Comparison of ENCODE assay signal across 14 cellular contexts in the genomic region with DNA sequence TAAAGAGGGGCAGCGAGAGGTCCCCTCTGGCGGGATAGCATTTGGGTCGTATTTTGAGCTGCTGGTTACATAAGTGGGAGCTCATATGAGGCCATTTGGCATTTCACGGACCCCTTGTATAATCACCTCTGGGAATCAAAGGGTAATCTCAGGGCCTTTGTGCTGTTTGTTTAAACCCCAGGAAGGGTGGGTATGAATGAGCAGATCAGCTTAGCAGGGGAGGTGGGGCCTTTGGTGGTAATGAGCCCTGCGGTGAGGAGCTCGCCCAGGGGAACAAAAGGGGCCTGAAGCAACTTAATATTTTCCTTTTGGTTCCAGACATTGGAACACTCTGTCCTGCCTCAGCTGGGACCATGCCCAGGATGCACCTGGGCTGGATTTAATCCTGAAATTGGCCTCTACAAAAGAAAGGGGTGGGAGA. TPM values are rescaled to one million over a fixed set of nuclear protein-coding genes. Genes with fewer than 3 reads are reported as not detected.
DNase-seq lines count a peak whose midpoint lies in the region; ATAC-seq and TF ChIP-seq lines count a peak whose summit lies in the region.
"Had no signal": no experiment of that assay in that cellular context is flagged by ENCODE, and none has a peak within 500 bp of the region (broad histone marks: within the 10 kb centered on the region; RNA-seq: fewer than 3 reads in every experiment).

No MANE protein-coding gene starts in this region.

- no peak overlapping the region for H4K91ac ChIP-seq in H9 (ENCODE audit: insufficient read length, low read depth, low read length)

- no peak overlapping the region for H4K5ac ChIP-seq in H9 (ENCODE audit: insufficient read length, low read depth, low read length)

- H3K18ac ChIP-seq in H9 (ENCODE audit: insufficient read length, low read depth, low read length) = no peak overlapping the region

- H3K36me3 Mint-ChIP-seq in H9 (ENCODE audit: insufficient read depth in 1 of 3, low read depth in 3 of 3) = peaks cover 46 to 50% (median 48%) of the 10 kb centered on the region in 3 experiments
- H3K36me3 Mint-ChIP-seq in naive thymus-derived CD4-positive, alpha-beta T cell = peaks cover 0 to 1% (median 0%) of the 10 kb centered on the region in 5 donors
- H3K36me3 Mint-ChIP-seq: T-cell had no signal

- H3K23me2 ChIP-seq in H9 (ENCODE audit: insufficient read length, low read depth, low read length, poor library complexity, severe bottlenecking) = no peaks in the 10 kb centered on the region

- no peaks in the 10 kb centered on the region for H3K9me3 ChIP-seq in H9 (ENCODE audit: control insufficient read depth, low read depth, low read length)
- H3K9me3 ChIP-seq in PC-9 (ENCODE audit: insufficient read depth, low read depth) = no peaks in the 10 kb centered on the region
- no peaks in the 10 kb centered on the region for H3K9me3 ChIP-seq in stomach
- H3K9me3 ChIP-seq in naive thymus-derived CD4-positive, alpha-beta T cell (ENCODE audit: control insufficient read depth in 2 of 3, low read length in 3 of 3) = no peaks in the 10 kb centered on the region
- H3K9me3 ChIP-seq: MG63, right lobe of liver had no signal

- H4K20me1 ChIP-seq in H9 (ENCODE audit: control insufficient read depth, insufficient read depth, insufficient read length) (no peaks in the 10 kb centered on the region), PC-9 (ENCODE audit: insufficient read depth) (peaks cover 83% of the 10 kb centered on the region)

- BruUV-seq in PC-9 (replicated peaks; lab: Mats Ljungman, UMichigan) = no TSS peak

- CTCF ChIA-PET in PC-9 (lab: Charles Lee) = interaction anchor here (0.5 to 1.5 kb wide), 2 partner anchors 59 to 72 kb away, joined by 3 to 4 read pairs; no protein-coding TSS in a partner anchor
- CTCF ChIA-PET in naive thymus-derived CD4-positive, alpha-beta T cell (lab: Charles Lee) = no interaction called here

- H2BK120ac ChIP-seq in H9 (ENCODE audit: low read depth, low read length, poor library complexity, severe bottlenecking) = no peak overlapping the region

- H3K27me3 ChIP-seq in H9 (ENCODE audit: insufficient read depth, low read length) (no peaks in the 10 kb centered on the region), PC-9 (ENCODE audit: insufficient read depth, low read depth) (no peaks in the 10 kb centered on the region), stomach (no peaks in the 10 kb centered on the region)
- H3K27me3 ChIP-seq in naive thymus-derived CD4-positive, alpha-beta T cell (ENCODE audit: control insufficient read depth in 2 of 2, insufficient read depth in 2 of 2, low read length in 2 of 2) = no peaks in the 10 kb centered on the region
- H3K27me3 ChIP-seq: MG63, right lobe of liver had no signal

- H2BK15ac ChIP-seq in H9 (ENCODE audit: low read depth, low read length) = no peak overlapping the region

- H3K23ac ChIP-seq in H9 (ENCODE audit: insufficient read length, low read depth, low read length) = no peak overlapping the region

- no peak for TF ChIP-seq POLR2A in stomach (IDR thresholded peaks at IDR 0.05)

- peak overlapping the region; percentile 61 to 88 (median 74); a peak in 4 of 7 replicates for H3K27ac Mint-ChIP-seq in H9
- H3K27ac Mint-ChIP-seq in naive thymus-derived CD4-positive, alpha-beta T cell = no peak overlapping the region
- H3K27ac Mint-ChIP-seq: activated CD8-positive, alpha-beta T cell treated with anti-CD3 and anti-CD28 coated beads for 36 hours; T-cell had no signal

- H3K27ac ChIP-seq in H9 (ENCODE audit: insufficient read length, low read depth, low read length) (no peak overlapping the region), PC-9 (peak overlapping the region; percentile 72; the same call in 1 of the 2 replicates), stomach (peak overlapping the region in 1 of 5 donors; percentile 32)
- H3K27ac ChIP-seq in naive thymus-derived CD4-positive, alpha-beta T cell (ENCODE audit: low read depth, low read length) = no peak overlapping the region

- peaks cover 25 to 26% of the 10 kb centered on the region in 2 experiments for H3K9me3 Mint-ChIP-seq in H9
- peaks cover 0 to 2% (median 0%) of the 10 kb centered on the region in 11 donors for H3K9me3 Mint-ChIP-seq in naive thymus-derived CD4-positive, alpha-beta T cell
- H3K9me3 Mint-ChIP-seq: activated CD8-positive, alpha-beta T cell treated with anti-CD3 and anti-CD28 coated beads for 36 hours; T-cell had no signal

- H3K36me3 ChIP-seq in PC-9 (ENCODE audit: low read depth) (peaks cover 81% of the 10 kb centered on the region), stomach (peaks cover 4 to 28% (median 28%) of the 10 kb centered on the region in 4 donors)
- H3K36me3 ChIP-seq in naive thymus-derived CD4-positive, alpha-beta T cell (ENCODE audit: control insufficient read depth in 2 of 3, insufficient read depth in 3 of 3, low read length in 3 of 3) = no peaks in the 10 kb centered on the region

- no peak overlapping the region for H3K9ac ChIP-seq in H9 (ENCODE audit: extremely low read depth, insufficient read length, low read length)

- peaks cover 5% of the 10 kb centered on the region; the same call in 1 of the 2 replicates for H3K79me2 ChIP-seq in H9 (ENCODE audit: insufficient read depth, low read length)
- peaks cover 97% of the 10 kb centered on the region for H3K79me2 ChIP-seq in PC-9 (ENCODE audit: low read depth)

- no peak overlapping the region for H2BK5ac ChIP-seq in H9 (ENCODE audit: insufficient read length, low read length)

- no peak overlapping the region for H2BK12ac ChIP-seq in H9 (ENCODE audit: insufficient read length, low read depth, low read length)

- H3K4ac ChIP-seq in H9 (ENCODE audit: low read depth, low read length) = no peak overlapping the region

- no peak overlapping the region for H3K56ac ChIP-seq in H9 (ENCODE audit: insufficient read length, low read depth, low read length)

- H3T11ph ChIP-seq in H9 (ENCODE audit: low read length) = no peak overlapping the region

- intact Hi-C loops in PC-9 (cut with micrococcal nuclease; ENCODE audit: unreplicated experiment) = no loop called here
- intact Hi-C loops in stomach (cut with DNase I; ENCODE audit: low total_unique reads) = loop anchor here (5.0 kb wide), 1 partner anchor 46 kb away; no protein-coding TSS in a partner anchor
- intact Hi-C loops in naive thymus-derived CD4-positive, alpha-beta T cell (cut with micrococcal nuclease) = no loop called here

- TF ChIP-seq CTCF in H9 (conservative IDR thresholded peaks at IDR 0.05) (no peak), PC-9 (conservative IDR thresholded peaks at IDR 0.05) (no peak), stomach (IDR thresholded peaks at IDR 0.05) (no peak)

- H3K4me3 Mint-ChIP-seq in H9 = peak overlapping the region in 1 of 2 experiments; percentile 52; a peak in 1 of 5 replicates
- no peak overlapping the region for H3K4me3 Mint-ChIP-seq in naive thymus-derived CD4-positive, alpha-beta T cell
- H3K4me3 Mint-ChIP-seq: activated CD8-positive, alpha-beta T cell treated with anti-CD3 and anti-CD28 coated beads for 36 hours; T-cell had no signal

- no peak overlapping the region for H4K8ac ChIP-seq in H9 (replicated peaks; ENCODE audit: insufficient read length, low read depth, low read length)

- ATAC-seq in naive thymus-derived CD4-positive, alpha-beta T cell = no peak
- ATAC-seq: activated CD8-positive, alpha-beta T cell treated with anti-CD3 and anti-CD28 coated beads for 36 hours; T-cell had no signal

- H2AFZ ChIP-seq in H9 (ENCODE audit: low read length) (no peak overlapping the region), PC-9 (no peak overlapping the region)

- no peak overlapping the region for H3K14ac ChIP-seq in H9 (ENCODE audit: insufficient read depth, low read length)

- no CpG with 5 or more reads among the region's 6 CpGs for WGBS in H9 (ENCODE audit: extremely low coverage, insufficient read length, low lambda C conversion rate)
- WGBS in stomach, 5 donors = 65 to 82% (median 67%) methylated on average over 6 of the region's 6 CpGs

- TF ChIP-seq EP300 in stomach (IDR thresholded peaks at IDR 0.05) = no peak

- H2BK20ac ChIP-seq in H9 (ENCODE audit: low read depth, low read length, poor library complexity, severe bottlenecking) = no peak overlapping the region

- POLR2A ChIA-PET in PC-9 (lab: Charles Lee; ENCODE audit: unreplicated experiment) = interaction anchor here (0.6 kb wide), 1 partner anchor 69 kb away, joined by 3 read pairs; no protein-coding TSS in a partner anchor
- POLR2A ChIA-PET in naive thymus-derived CD4-positive, alpha-beta T cell (lab: Charles Lee) = no interaction called here

- DNase-seq in H9 (no peak), PC-9 (no peak), iPS-NIHi7 (ENCODE audit: extremely low spot score) (peak; percentile 28), stomach (peak; percentile 15), SHP77 (lab: John Stamatoyannopoulos, UW) (no peak), T-helper 9 cell (no peak)
- DNase-seq in naive thymus-derived CD4-positive, alpha-beta T cell = no peak
- DNase-seq: activated CD8-positive, alpha-beta T cell treated with anti-CD3 and anti-CD28 coated beads for 36 hours; activated naive CD4-positive, alpha-beta T cell treated with anti-CD3 and anti-CD28 coated beads, Interleukin-2, amount 50 U/mL, for 16 hours; dermis blood vessel endothelial cell; MG63; midbrain; T-cell had no signal

- no peak overlapping the region for H3K4me2 ChIP-seq in H9 (ENCODE audit: insufficient read depth, insufficient read length, low read length)
- H3K4me2 ChIP-seq in PC-9 = peak overlapping the region; percentile 98

- peaks cover 47 to 54% of the 10 kb centered on the region in 2 experiments for H3K4me1 Mint-ChIP-seq in H9
- H3K4me1 Mint-ChIP-seq in naive thymus-derived CD4-positive, alpha-beta T cell = peaks cover 0 to 4% (median under 1%) of the 10 kb centered on the region in 7 donors

- peaks cover 5% of the 10 kb centered on the region for H3K27me3 Mint-ChIP-seq in H9 (ENCODE audit: low read depth)
- H3K27me3 Mint-ChIP-seq in naive thymus-derived CD4-positive, alpha-beta T cell = peaks cover 0 to 6% (median 0%) of the 10 kb centered on the region in 5 donors
- H3K27me3 Mint-ChIP-seq: activated CD8-positive, alpha-beta T cell treated with anti-CD3 and anti-CD28 coated beads for 36 hours had no signal

- no peaks in the 10 kb centered on the region for H3K79me1 ChIP-seq in H9 (ENCODE audit: insufficient read depth, low read depth, low read length, poor library complexity, severe bottlenecking)

- no peaks in the 10 kb centered on the region for H3K9me2 ChIP-seq in PC-9 (ENCODE audit: insufficient read depth)

- H2AK5ac ChIP-seq in H9 (ENCODE audit: insufficient read length, low read length) = no peak overlapping the region

- H3K4me1 ChIP-seq in H9 (ENCODE audit: insufficient read depth, low read length) (peaks cover 2% of the 10 kb centered on the region; the same call in 1 of the 2 replicates), PC-9 (replicated peaks; ENCODE audit: insufficient read depth) (peaks cover 55% of the 10 kb centered on the region), stomach (peaks cover 13 to 67% (median 52%) of the 10 kb centered on the region in 4 donors)
- H3K4me1 ChIP-seq in naive thymus-derived CD4-positive, alpha-beta T cell (ENCODE audit: control insufficient read depth in 2 of 2, insufficient read depth in 2 of 2, low read length in 2 of 2) = no peaks in the 10 kb centered on the region

- peaks cover 49% of the 10 kb centered on the region for H3F3A ChIP-seq in PC-9 (ENCODE audit: insufficient read depth, low read depth)

- H3K4me3 ChIP-seq in PC-9 (no peak overlapping the region), stomach (no peak overlapping the region)
- H3K4me3 ChIP-seq in naive thymus-derived CD4-positive, alpha-beta T cell (ENCODE audit: low read length) = no peak overlapping the region
- H3K4me3 ChIP-seq: MG63 had no signal

RNA-seq across cellular contexts. Expression of a gene that starts 10.2 kb away (rescaled TPM):
- total RNA-seq in H9 (2021) = 25.4 and 27.4 TPM in 2 replicates
- total RNA-seq in PC-9 (2021) = 89.3 and 99.4 TPM in 2 replicates
- 100 to 1,000 TPM in 1 of 5 donors, 10 to 100 TPM in 4; 11.1 to 114 (median 20.4) TPM for total RNA-seq in stomach
- polyA plus RNA-seq in stomach = 10 to 100 TPM; 18.6 to 20.9 (median 18.9) TPM
- total RNA-seq in naive thymus-derived CD4-positive, alpha-beta T cell = 1 to 10 TPM in 1 of 5 experiments, under 1 TPM in 1, not detected in 3; 0.13 to 1.5 TPM
- not detected for polyA plus RNA-seq in naive thymus-derived CD4-positive, alpha-beta T cell

Comparison
In these comparisons a context has a peak if more than half of its experiments do, and no peak if none do; other contexts are left out.
1. DNase-seq: peak in iPS-NIHi7 (single experiment) and stomach (single experiment); none in H9 (single experiment), PC-9 (0 of 2), SHP77 (0 of 2), T-helper 9 cell (single experiment) and naive thymus-derived CD4-positive, alpha-beta T cell (0 of 9).
2. H3K27ac Mint-ChIP-seq: peak in H9 (3 of 3); none in naive thymus-derived CD4-positive, alpha-beta T cell (0 of 9).
3. RNA of a gene that starts 10.2 kb away (total RNA-seq): 89.3 to 99.4 TPM in PC-9, 25.4 to 27.4 TPM in H9 and 11.1 to 114 TPM in stomach; 0.13 to 1.5 TPM in naive thymus-derived CD4-positive, alpha-beta T cell; every median in the first group is over 4 times any median in the second.